ENCODE assay signal across 8 cellular contexts in the genomic region with DNA sequence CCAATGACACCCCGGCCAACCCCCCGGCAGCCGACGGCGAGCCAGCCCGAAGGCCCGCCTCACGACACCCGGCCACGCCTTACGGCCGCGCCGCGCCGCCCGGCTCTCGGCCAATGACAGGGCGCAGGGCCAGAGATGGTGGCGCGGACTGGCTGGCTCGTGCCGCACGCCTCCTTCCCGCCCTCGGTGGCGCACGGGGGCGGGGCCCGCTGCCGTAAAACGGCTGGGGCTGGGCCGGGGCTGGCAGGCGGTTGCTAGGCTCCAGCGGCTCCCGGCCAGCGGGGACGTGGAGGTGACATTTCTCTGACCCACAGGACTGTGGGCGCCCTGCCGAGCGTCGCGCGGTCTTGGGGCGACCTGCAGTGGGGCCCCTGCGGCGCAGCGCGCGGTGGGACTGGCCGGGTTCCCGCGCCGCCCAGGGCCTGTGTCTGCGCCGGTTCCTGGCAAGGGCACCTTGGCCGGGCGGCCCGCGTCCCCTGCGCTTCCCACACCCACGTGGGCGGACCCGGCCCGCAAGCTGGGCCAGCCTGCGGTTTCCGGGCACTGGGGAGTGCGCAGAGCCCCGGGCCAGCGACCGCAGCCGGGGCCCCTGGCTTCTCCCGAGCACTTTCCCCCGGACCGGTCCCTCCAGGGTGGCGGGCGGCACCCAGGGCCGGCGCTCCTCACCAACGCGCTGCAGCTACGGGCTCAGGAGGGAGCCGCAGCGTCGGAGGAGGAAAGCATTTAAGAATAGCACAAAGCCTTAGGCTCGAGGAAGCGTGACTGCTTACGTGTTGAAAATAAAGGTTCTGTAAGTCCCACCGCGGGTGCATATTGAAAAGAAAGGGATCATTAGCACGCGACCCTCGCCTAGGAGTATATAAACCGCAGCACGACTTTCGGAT. TPM values are rescaled to one million over a fixed set of nuclear protein-coding genes. Genes with fewer than 3 reads are reported as not detected.
DNase-seq lines count a peak whose midpoint lies in the region; ATAC-seq and TF ChIP-seq lines count a peak whose summit lies in the region.

Gene MPC1, minus strand, starts transcription at position 8 of the 884 bp plus-strand sequence. CDS start 64 bp downstream, outside the sequence.

- H3K27me3 ChIP-seq in KMS-11 (ENCODE audit: insufficient read depth, low read depth): no peaks in the 10 kb centered on the region
- no peaks in the 10 kb centered on the region; the same call in 1 of the 2 replicates for H3K27me3 ChIP-seq in Panc1 (ENCODE audit: control insufficient read depth, insufficient read depth, low read length)
- H3K27me3 ChIP-seq in esophagus (ENCODE audit: control insufficient read depth in 1 of 2, insufficient read depth in 2 of 2, low read length in 2 of 2): no peaks in the 10 kb centered on the region
- H3K27me3 ChIP-seq in mucosa of stomach (ENCODE audit: control insufficient read depth, insufficient read depth, low read length): no peaks in the 10 kb centered on the region

- intact Hi-C loops in Panc1 (cut with micrococcal nuclease; ENCODE audit: unreplicated experiment): loop anchor here (5.0 kb wide), 2 partner anchors 41 to 106 kb away; partner anchors contain the start of gene SFT2D1

- POLR2A ChIA-PET in Panc1 (lab: Charles Lee): no interaction called here

- in situ Hi-C loops in Panc1 (cut with HindIII; ENCODE audit: low pct_unique_long_range_greater_than_20kb, low sequenced_read_pairs): no loop called here

- H3K36me3 ChIP-seq in KMS-11 (ENCODE audit: insufficient read depth) (no peaks in the 10 kb centered on the region), Panc1 (ENCODE audit: control insufficient read depth, insufficient read depth, low read length) (no peaks in the 10 kb centered on the region), esophagus (ENCODE audit: control insufficient read depth in 2 of 2, insufficient read depth in 2 of 2, low read length in 1 of 2) (no peaks in the 10 kb centered on the region), mucosa of stomach (ENCODE audit: control insufficient read depth, insufficient read depth, low read length) (no peaks in the 10 kb centered on the region)

- H3K27ac ChIP-seq in KMS-11 (peak within 1 kb of the TSS; percentile 97), Panc1 (ENCODE audit: low read length) (peak within 1 kb of the TSS; percentile 62), esophagus (ENCODE audit: low read depth in 2 of 2, low read length in 1 of 2) (peak within 1 kb of the TSS; percentile 96)

- H3K9me3 Mint-ChIP-seq in activated T-cell treated with anti-CD3 and anti-CD28 coated beads, Interleukin-2, amount 50 U/mL, for 4 hours: no peaks in the 10 kb centered on the region

- H3K4me3 ChIP-seq in KMS-11 (IDR thresholded peaks at IDR 0.05; ENCODE audit: insufficient read depth, low read depth, low read length): no peak within 1 kb of the TSS
- H3K4me3 ChIP-seq in Panc1 (ENCODE audit: low read depth in 2 of 2, low read length in 2 of 2): peak within 1 kb of the TSS; percentile 65 to 93
- H3K4me3 ChIP-seq in esophagus (ENCODE audit: low read depth in 1 of 2, low read length in 2 of 2): peak within 1 kb of the TSS; percentile 93 to 95
- peak within 1 kb of the TSS; percentile 84 for H3K4me3 ChIP-seq in mucosa of stomach (ENCODE audit: low read length)

- ATAC-seq in GM21786 (IDR thresholded peaks at IDR 0.05; ENCODE audit: unreplicated experiment) (peak; percentile 86), Panc1 (peak; percentile 99)
- peak; percentile 93 to 95 for ATAC-seq in activated T-cell treated with anti-CD3 and anti-CD28 coated beads, Interleukin-2, amount 50 U/mL, for 4 hours

- no peaks in the 10 kb centered on the region for H3K79me2 ChIP-seq in KMS-11 (ENCODE audit: insufficient read depth, low read depth)

- H4K20me1 ChIP-seq in KMS-11 (ENCODE audit: insufficient read depth): no peaks in the 10 kb centered on the region

- H3K9me3 ChIP-seq in Panc1 (ENCODE audit: control insufficient read depth, insufficient read depth, low read depth, low read length) (no peaks in the 10 kb centered on the region), esophagus (ENCODE audit: control insufficient read depth in 2 of 2, insufficient read depth in 1 of 2, low read depth in 1 of 2, low read length in 1 of 2) (no peaks in the 10 kb centered on the region), mucosa of stomach (ENCODE audit: control insufficient read depth, low read length) (no peaks in the 10 kb centered on the region)

- no peaks in the 10 kb centered on the region for H3K27me3 Mint-ChIP-seq in activated T-cell treated with anti-CD3 and anti-CD28 coated beads, Interleukin-2, amount 50 U/mL, for 4 hours (ENCODE audit: low read depth)

- TF ChIP-seq CTCF in KMS-11 (conservative IDR thresholded peaks at IDR 0.05; ENCODE audit: low read depth, low read length) (0 out of 2 replicates have a peak, but pooled peaks have one; percentile 4), Panc1 (IDR thresholded peaks at IDR 0.05) (no peak)

- peaks cover 11% of the 10 kb centered on the region for H3K4me1 Mint-ChIP-seq in activated T-cell treated with anti-CD3 and anti-CD28 coated beads, Interleukin-2, amount 50 U/mL, for 4 hours (ENCODE audit: low read depth)

- 0% methylated on average over 64 to 96 of the region's 96 CpGs for WGBS in esophagus, 2 donors

- peaks cover 21% of the 10 kb centered on the region for H3K4me1 ChIP-seq in KMS-11 (ENCODE audit: low read depth, poor library complexity, severe bottlenecking)
- H3K4me1 ChIP-seq in Panc1 (ENCODE audit: control insufficient read depth, insufficient read depth, low read length): no peaks in the 10 kb centered on the region
- H3K4me1 ChIP-seq in esophagus (ENCODE audit: control insufficient read depth in 2 of 2, insufficient read depth in 2 of 2, low read length in 1 of 2): no peaks in the 10 kb centered on the region
- H3K4me1 ChIP-seq in mucosa of stomach (ENCODE audit: control insufficient read depth, insufficient read depth, low read length): peaks cover 4% of the 10 kb centered on the region

- DNase-seq in DMS79 (lab: John Stamatoyannopoulos, UW) (peak; percentile 83), Panc1 (ENCODE audit: low read depth, low spot score) (peak; percentile 68)
- DNase-seq in activated T-cell treated with anti-CD3 and anti-CD28 coated beads, Interleukin-2, amount 50 U/mL, for 4 hours: peak; percentile 89
- peak; percentile 94 for DNase-seq in stimulated activated CD8-positive, alpha-beta memory T cell treated with anti-CD3 and anti-CD28 coated beads, Interleukin-4, amount 100 ng/mL, for 48 hours

- H3K9ac ChIP-seq in KMS-11: peak within 1 kb of the TSS; percentile 90
- H3K9ac ChIP-seq in mucosa of stomach (ENCODE audit: low read length): peak within 1 kb of the TSS; percentile 93

- CTCF ChIA-PET in Panc1 (lab: Charles Lee): no interaction called here

- no peaks in the 10 kb centered on the region for H3K36me3 Mint-ChIP-seq in activated T-cell treated with anti-CD3 and anti-CD28 coated beads, Interleukin-2, amount 50 U/mL, for 4 hours (ENCODE audit: insufficient read depth)

- H3K4me3 Mint-ChIP-seq in activated T-cell treated with anti-CD3 and anti-CD28 coated beads, Interleukin-2, amount 50 U/mL, for 4 hours: peak within 1 kb of the TSS; percentile 93

- peak within 1 kb of the TSS; percentile 86 for H3K4me2 ChIP-seq in KMS-11

- BruUV-seq in Panc1 (replicated peaks; lab: Mats Ljungman, UMichigan): no TSS peak

- H2AFZ ChIP-seq in KMS-11 (ENCODE audit: low read depth): peak within 1 kb of the TSS; percentile 92

RNA-seq across cellular contexts. Expression of gene MPC1, which starts in this region (rescaled TPM):
- total RNA-seq in Panc1 (2021; ENCODE audit: unreplicated experiment): 7.0 TPM
- polyA plus RNA-seq in Panc1 (2012; ENCODE audit: insufficient read length): 14.2 TPM
- 10 to 100 TPM; 17.9 to 24.6 (median 24.0) TPM for total RNA-seq in activated T-cell treated with anti-CD3 and anti-CD28 coated beads, Interleukin-2, amount 50 U/mL, for 4 hours
- polyA plus RNA-seq in esophagus: 10 to 100 TPM; 53.0 to 65.5 TPM
